In genomic region chr14:77760381-77761204, GRCh38 we compare ENCODE assay signal across 1 cellular context.
TF ChIP-seq lines count a peak whose summit lies in the region.

Gene SNW1 (minus strand): TSS chr14:77761156. CDS start chr14:77761127, 29 bp downstream.

TF ChIP-seq in K562, 482 proteins besides CTCF, POLR2A, EP300 and RAD21 (continued from another document and continues in another):
- no peak for TF ChIP-seq RERE (CRISPR knock-in tag; IDR thresholded peaks at IDR 0.05; ENCODE audit: borderline replicate concordance)
- TF ChIP-seq NR2F6 (CRISPR knock-in tag; IDR thresholded peaks at IDR 0.05), result no peak
- TF ChIP-seq RREB1 (CRISPR knock-in tag; IDR thresholded peaks at IDR 0.05), result no peak
- peak in 1 of 2 experiments; percentile 74; a peak in 1 of 4 replicates for TF ChIP-seq TEAD1 (CRISPR knock-in tag; IDR thresholded peaks at IDR 0.05)
- TF ChIP-seq FOXK2 (conservative IDR thresholded peaks at IDR 0.05 in 1 of 2, IDR thresholded peaks at IDR 0.05 in 1 of 2; ENCODE audit: low read depth in 2 of 2), result 0 out of 4 replicates have a peak, but pooled peaks of 1 of the 2 experiments have one; percentile 30
- TF ChIP-seq ZNF197 (CRISPR knock-in tag; IDR thresholded peaks at IDR 0.05; ENCODE audit: low read depth), result no peak
- no peak for TF ChIP-seq CREB5 (CRISPR knock-in tag; IDR thresholded peaks at IDR 0.05)
- TF ChIP-seq JUN (IDR thresholded peaks at IDR 0.05; ENCODE audit: borderline replicate concordance, low read depth, low read length), result no peak
- peak; percentile 74; the same call in 1 of the 2 replicates for TF ChIP-seq JUN (CRISPR knock-in tag; IDR thresholded peaks at IDR 0.05; ENCODE audit: borderline replicate concordance)
- no peak for TF ChIP-seq PBX2 (CRISPR knock-in tag; IDR thresholded peaks at IDR 0.05; ENCODE audit: low read depth)
- peak; percentile 45; the same call in 1 of the 2 replicates for TF ChIP-seq PBX2 (tag; conservative IDR thresholded peaks at IDR 0.05; ENCODE audit: low read depth)
- peak in 1 of 2 experiments; percentile 40 for TF ChIP-seq AFF1 (IDR thresholded peaks at IDR 0.05; ENCODE audit: low read depth in 1 of 2, partially characterized antibody in 2 of 2)
- TF ChIP-seq ZNF699 (CRISPR knock-in tag; IDR thresholded peaks at IDR 0.05; ENCODE audit: insufficient replicate concordance), result no peak
- no peak for TF ChIP-seq GATAD2A (IDR thresholded peaks at IDR 0.05)
- no peak for TF ChIP-seq STAT6 (CRISPR knock-in tag; IDR thresholded peaks at IDR 0.05)
- TF ChIP-seq ZBTB11 (CRISPR knock-in tag; IDR thresholded peaks at IDR 0.05), result peak in 2 of 3 experiments; percentile 15 to 90; a peak in 3 of 6 replicates
- TF ChIP-seq PTTG1 (tag; IDR thresholded peaks at IDR 0.05; ENCODE audit: low read depth), result no peak
- peak; percentile 38; the same call in 1 of the 2 replicates for TF ChIP-seq ZBTB7A (IDR thresholded peaks at IDR 0.05; ENCODE audit: borderline replicate concordance, control insufficient read depth, low read depth, low read length)
- TF ChIP-seq ZBED1 (IDR thresholded peaks at IDR 0.05), result no peak
- TF ChIP-seq ZNF655 (CRISPR knock-in tag; IDR thresholded peaks at IDR 0.05), result no peak
